In the genomic region with DNA sequence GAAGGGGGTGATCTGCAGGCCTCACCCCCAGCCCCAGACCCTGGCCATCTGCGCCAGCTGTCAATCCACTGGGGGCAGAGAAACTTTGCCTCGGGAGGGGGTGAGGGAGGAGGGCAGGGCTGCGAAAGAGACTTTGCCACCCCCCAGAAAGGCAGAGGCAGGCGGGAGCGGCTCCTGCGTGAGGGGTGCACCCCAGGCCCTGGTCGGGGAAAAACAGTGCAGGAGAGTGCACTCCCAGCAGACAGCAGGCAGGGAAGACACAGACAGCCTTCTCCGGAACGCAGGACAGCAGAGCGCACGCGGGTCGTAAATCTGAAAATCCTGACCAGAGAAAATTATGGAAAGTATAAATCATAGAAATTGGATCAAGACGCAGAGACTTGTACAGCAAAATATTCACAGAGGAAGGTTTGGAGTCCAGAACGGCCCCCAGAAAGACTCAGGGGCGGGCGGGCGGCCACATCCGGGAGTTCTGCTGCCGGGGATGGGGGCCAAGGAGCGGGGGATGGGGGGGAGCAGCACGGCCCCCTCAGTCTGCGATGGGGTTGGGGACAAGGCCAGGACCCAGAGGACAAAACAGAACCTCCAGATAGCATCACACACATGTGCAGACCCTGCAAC, we compare ENCODE assay signal across 1 cellular context.
TF ChIP-seq lines count a peak whose summit lies in the region.

No MANE protein-coding gene starts in this region.

TF ChIP-seq in K562, 482 proteins besides CTCF, POLR2A, EP300 and RAD21:
- TF ChIP-seq, protein P1, sequence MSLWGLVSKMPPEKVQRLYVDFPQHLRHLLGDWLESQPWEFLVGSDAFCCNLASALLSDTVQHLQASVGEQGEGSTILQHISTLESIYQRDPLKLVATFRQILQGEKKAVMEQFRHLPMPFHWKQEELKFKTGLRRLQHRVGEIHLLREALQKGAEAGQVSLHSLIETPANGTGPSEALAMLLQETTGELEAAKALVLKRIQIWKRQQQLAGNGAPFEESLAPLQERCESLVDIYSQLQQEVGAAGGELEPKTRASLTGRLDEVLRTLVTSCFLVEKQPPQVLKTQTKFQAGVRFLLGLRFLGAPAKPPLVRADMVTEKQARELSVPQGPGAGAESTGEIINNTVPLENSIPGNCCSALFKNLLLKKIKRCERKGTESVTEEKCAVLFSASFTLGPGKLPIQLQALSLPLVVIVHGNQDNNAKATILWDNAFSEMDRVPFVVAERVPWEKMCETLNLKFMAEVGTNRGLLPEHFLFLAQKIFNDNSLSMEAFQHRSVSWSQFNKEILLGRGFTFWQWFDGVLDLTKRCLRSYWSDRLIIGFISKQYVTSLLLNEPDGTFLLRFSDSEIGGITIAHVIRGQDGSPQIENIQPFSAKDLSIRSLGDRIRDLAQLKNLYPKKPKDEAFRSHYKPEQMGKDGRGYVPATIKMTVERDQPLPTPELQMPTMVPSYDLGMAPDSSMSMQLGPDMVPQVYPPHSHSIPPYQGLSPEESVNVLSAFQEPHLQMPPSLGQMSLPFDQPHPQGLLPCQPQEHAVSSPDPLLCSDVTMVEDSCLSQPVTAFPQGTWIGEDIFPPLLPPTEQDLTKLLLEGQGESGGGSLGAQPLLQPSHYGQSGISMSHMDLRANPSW (CRISPR knock-in tag; IDR thresholded peaks at IDR 0.05) = no peak
- TF ChIP-seq ZNF586 (CRISPR knock-in tag; conservative IDR thresholded peaks at IDR 0.05) = no peak
- TF ChIP-seq, protein P2, sequence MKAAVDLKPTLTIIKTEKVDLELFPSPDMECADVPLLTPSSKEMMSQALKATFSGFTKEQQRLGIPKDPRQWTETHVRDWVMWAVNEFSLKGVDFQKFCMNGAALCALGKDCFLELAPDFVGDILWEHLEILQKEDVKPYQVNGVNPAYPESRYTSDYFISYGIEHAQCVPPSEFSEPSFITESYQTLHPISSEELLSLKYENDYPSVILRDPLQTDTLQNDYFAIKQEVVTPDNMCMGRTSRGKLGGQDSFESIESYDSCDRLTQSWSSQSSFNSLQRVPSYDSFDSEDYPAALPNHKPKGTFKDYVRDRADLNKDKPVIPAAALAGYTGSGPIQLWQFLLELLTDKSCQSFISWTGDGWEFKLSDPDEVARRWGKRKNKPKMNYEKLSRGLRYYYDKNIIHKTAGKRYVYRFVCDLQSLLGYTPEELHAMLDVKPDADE (conservative IDR thresholded peaks at IDR 0.05; ENCODE audit: control insufficient read depth, low read depth, low read length) = no peak
- TF ChIP-seq CC2D1A (IDR thresholded peaks at IDR 0.05) = no peak
- TF ChIP-seq, protein P3, sequence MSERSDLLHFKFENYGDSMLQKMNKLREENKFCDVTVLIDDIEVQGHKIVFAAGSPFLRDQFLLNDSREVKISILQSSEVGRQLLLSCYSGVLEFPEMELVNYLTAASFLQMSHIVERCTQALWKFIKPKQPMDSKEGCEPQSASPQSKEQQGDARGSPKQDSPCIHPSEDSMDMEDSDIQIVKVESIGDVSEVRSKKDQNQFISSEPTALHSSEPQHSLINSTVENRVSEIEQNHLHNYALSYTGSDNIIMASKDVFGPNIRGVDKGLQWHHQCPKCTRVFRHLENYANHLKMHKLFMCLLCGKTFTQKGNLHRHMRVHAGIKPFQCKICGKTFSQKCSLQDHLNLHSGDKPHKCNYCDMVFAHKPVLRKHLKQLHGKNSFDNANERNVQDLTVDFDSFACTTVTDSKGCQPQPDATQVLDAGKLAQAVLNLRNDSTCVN (CRISPR knock-in tag; IDR thresholded peaks at IDR 0.05) = no peak
- TF ChIP-seq, protein P4, sequence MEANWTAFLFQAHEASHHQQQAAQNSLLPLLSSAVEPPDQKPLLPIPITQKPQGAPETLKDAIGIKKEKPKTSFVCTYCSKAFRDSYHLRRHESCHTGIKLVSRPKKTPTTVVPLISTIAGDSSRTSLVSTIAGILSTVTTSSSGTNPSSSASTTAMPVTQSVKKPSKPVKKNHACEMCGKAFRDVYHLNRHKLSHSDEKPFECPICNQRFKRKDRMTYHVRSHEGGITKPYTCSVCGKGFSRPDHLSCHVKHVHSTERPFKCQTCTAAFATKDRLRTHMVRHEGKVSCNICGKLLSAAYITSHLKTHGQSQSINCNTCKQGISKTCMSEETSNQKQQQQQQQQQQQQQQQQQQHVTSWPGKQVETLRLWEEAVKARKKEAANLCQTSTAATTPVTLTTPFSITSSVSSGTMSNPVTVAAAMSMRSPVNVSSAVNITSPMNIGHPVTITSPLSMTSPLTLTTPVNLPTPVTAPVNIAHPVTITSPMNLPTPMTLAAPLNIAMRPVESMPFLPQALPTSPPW (CRISPR knock-in tag; IDR thresholded peaks at IDR 0.05) = peak; percentile 31; the same call in 1 of the 2 replicates
- no peak for TF ChIP-seq TRIM28 (IDR thresholded peaks at IDR 0.05)
